9 cellular contexts compared by ENCODE assay signal in genomic region chr14:104341532-104342434, GRCh38.
DNase-seq lines count a peak whose midpoint lies in the region; ATAC-seq and TF ChIP-seq lines count a peak whose summit lies in the region.
"Had no signal": no experiment of that assay in that cellular context is flagged by ENCODE, and none has a peak within 500 bp of the region (broad histone marks: within the 10 kb centered on the region; RNA-seq: fewer than 3 reads in every experiment).

No MANE protein-coding gene starts in this region.

- H3K4me2 ChIP-seq in mesendoderm (ENCODE audit: low read length), result no peak overlapping the region
- H3K4me2 ChIP-seq: KMS-11 had no signal

- H3K79me1 ChIP-seq in mesendoderm (ENCODE audit: low read length), result no peaks in the 10 kb centered on the region

- no peak overlapping the region for H4K5ac ChIP-seq in mesendoderm (ENCODE audit: low read length)

- no peak overlapping the region for H3K56ac ChIP-seq in mesendoderm (ENCODE audit: low read length)

- TF ChIP-seq CTCF in GM10266 (IDR thresholded peaks at IDR 0.05; ENCODE audit: control insufficient read depth, insufficient read depth, low read depth, missing control alignments) (peak; percentile 29), NB4 (IDR thresholded peaks at IDR 0.05; ENCODE audit: low read depth, low read length) (no peak), brain microvascular endothelial cell (IDR thresholded peaks at IDR 0.05; ENCODE audit: low read depth, low read length, missing control alignments) (peak; percentile 14), suprapubic skin (IDR thresholded peaks at IDR 0.05) (peak in 1 of 2 donors; percentile 54)

- H4K8ac ChIP-seq in mesendoderm (ENCODE audit: low read depth, low read length), result no peak overlapping the region

- no peak overlapping the region for H2BK120ac ChIP-seq in mesendoderm (ENCODE audit: low read depth, low read length)

- H3K4me3 ChIP-seq in NB4 (ENCODE audit: low read depth, low read length), result no peak overlapping the region
- H3K4me3 ChIP-seq in brain microvascular endothelial cell (ENCODE audit: low read depth, low read length), result no peak overlapping the region
- H3K4me3 ChIP-seq in mesendoderm (ENCODE audit: low read length), result no peak overlapping the region
- no peak overlapping the region for H3K4me3 ChIP-seq in suprapubic skin

- peaks cover 3% of the 10 kb centered on the region for H3K9me3 ChIP-seq in suprapubic skin

- TF ChIP-seq POLR2A in NB4 (IDR thresholded peaks at IDR 0.05; ENCODE audit: extremely low read depth, insufficient read length), result no peak
- TF ChIP-seq POLR2A in suprapubic skin (IDR thresholded peaks at IDR 0.05), result no peak

- H3K27me3 ChIP-seq in brain microvascular endothelial cell (replicated peaks), result no peaks in the 10 kb centered on the region
- no peaks in the 10 kb centered on the region for H3K27me3 ChIP-seq in mesendoderm (ENCODE audit: insufficient read depth, low read length, poor library complexity)
- peaks cover 64% of the 10 kb centered on the region for H3K27me3 ChIP-seq in suprapubic skin

- no peaks in the 10 kb centered on the region for H3K79me2 ChIP-seq in mesendoderm (ENCODE audit: control insufficient read depth, insufficient read depth, low read length)

- no peak overlapping the region for H2BK5ac ChIP-seq in mesendoderm (ENCODE audit: low read length)

- H2AK5ac ChIP-seq in mesendoderm (ENCODE audit: low read length), result no peak overlapping the region

- no peak overlapping the region for H3K9ac ChIP-seq in mesendoderm (ENCODE audit: low read length)
- H3K9ac ChIP-seq: KMS-11 had no signal

- H3K4ac ChIP-seq in mesendoderm (ENCODE audit: low read depth, low read length), result no peak overlapping the region

- no peak overlapping the region for H3K18ac ChIP-seq in mesendoderm (ENCODE audit: low read length)

- TF ChIP-seq EP300 in suprapubic skin (IDR thresholded peaks at IDR 0.05), result no peak

- H3K23ac ChIP-seq in mesendoderm (ENCODE audit: low read length), result no peak overlapping the region

- H2BK15ac ChIP-seq in mesendoderm (replicated peaks; ENCODE audit: low read depth), result no peak overlapping the region

- in situ Hi-C loops in brain microvascular endothelial cell (cut with HindIII; ENCODE audit: low pct_ligation_motif_present, low sequenced_read_pairs), result no loop called here

- no CpG with 5 or more reads among the region's 27 CpGs for WGBS in mesendoderm (ENCODE audit: extremely low coverage, insufficient coverage, low lambda C conversion rate)
- WGBS in suprapubic skin, result 44% methylated on average over 27 of the region's 27 CpGs

- H3K36me3 ChIP-seq in brain microvascular endothelial cell (replicated peaks) (no peaks in the 10 kb centered on the region), mesendoderm (ENCODE audit: control insufficient read depth, insufficient read depth, low read length) (no peaks in the 10 kb centered on the region), suprapubic skin (no peaks in the 10 kb centered on the region)

- no peak for ATAC-seq in HG03460 (IDR thresholded peaks at IDR 0.05; ENCODE audit: unreplicated experiment)

- H3K27ac ChIP-seq in brain microvascular endothelial cell, result no peak overlapping the region
- no peak overlapping the region for H3K27ac ChIP-seq in mesendoderm (ENCODE audit: low read depth, low read length)
- no peak overlapping the region for H3K27ac ChIP-seq in suprapubic skin
- H3K27ac ChIP-seq: KMS-11 had no signal

- DNase-seq in GM10266 (ENCODE audit: extremely low spot score) (no peak), NB4 (ENCODE audit: low read depth) (peak; percentile 25), brain microvascular endothelial cell (peak; percentile 3), mesendoderm (peak; percentile 93), MV-4-11 (lab: John Stamatoyannopoulos, UW) (no peak), kidney glomerular epithelial cell (lab: John Stamatoyannopoulos, UW) (no peak), suprapubic skin (ENCODE audit: low spot score in 2 of 2) (no peak)

- H3K4me1 ChIP-seq in mesendoderm (ENCODE audit: control insufficient read depth, low read depth, low read length), result no peaks in the 10 kb centered on the region
- H3K4me1 ChIP-seq in suprapubic skin, result peaks cover 4% of the 10 kb centered on the region

Comparison
In these comparisons a context has a peak if more than half of its experiments do, and no peak if none do; other contexts are left out.
1. DNase-seq: peak in NB4 (single experiment), brain microvascular endothelial cell (single experiment) and mesendoderm (single experiment); none in GM10266 (single experiment), MV-4-11 (single experiment), kidney glomerular epithelial cell (single experiment) and suprapubic skin (0 of 2).